ENCODE assay signal across 15 cellular contexts in genomic region chr20:62941792-62942191, GRCh38.
"Had no signal": no experiment of that assay in that cellular context is flagged by ENCODE, and none has a peak within 500 bp of the region (broad histone marks: within the 10 kb centered on the region; RNA-seq: fewer than 3 reads in every experiment).

No MANE protein-coding gene starts in this region.

- H3K27me3 Mint-ChIP-seq: activated naive CD8-positive, alpha-beta T cell treated with anti-CD3 and anti-CD28 coated beads, Interleukin-2, amount 10 ng/mL, durations not matched to agents 7 days and 5 days had no signal

- ATAC-seq: gastrocnemius medialis, heart right ventricle, right lobe of liver had no signal

- H3K9me3 Mint-ChIP-seq: activated naive CD8-positive, alpha-beta T cell treated with anti-CD3 and anti-CD28 coated beads, Interleukin-2, amount 10 ng/mL, durations not matched to agents 7 days and 5 days; activated T-helper 2 cell treated with anti-CD3 and anti-CD28 coated beads, Interferon-gamma antibody, Interleukin-2, Interleukin-4, amounts not matched to agents 10 μg/mL and 5 μg/mL and 100 μg/mL, durations not matched to agents 14 hours and 24 hours and 36 hours; nephron had no signal

- H3K4me3 Mint-ChIP-seq: activated naive CD8-positive, alpha-beta T cell treated with anti-CD3 and anti-CD28 coated beads, Interleukin-2, amount 10 ng/mL, durations not matched to agents 7 days and 5 days had no signal

- H3K27ac Mint-ChIP-seq: activated naive CD8-positive, alpha-beta T cell treated with anti-CD3 and anti-CD28 coated beads, Interleukin-2, amount 10 ng/mL, durations not matched to agents 7 days and 5 days; activated T-helper 2 cell treated with anti-CD3 and anti-CD28 coated beads, Interferon-gamma antibody, Interleukin-2, Interleukin-4, amounts not matched to agents 10 μg/mL and 5 μg/mL and 100 μg/mL, durations not matched to agents 14 hours and 24 hours and 36 hours; nephron had no signal

- FAIRE-seq: keratinocyte had no signal

- DNase-seq: activated CD4-positive, alpha-beta T cell treated with anti-CD3 and anti-CD28 coated beads, Interleukin-2, amount 50 U/mL, for 48 hours; activated CD8-positive, alpha-beta memory T cell treated with anti-CD3 and anti-CD28 coated beads, Interleukin-2, amount 50 U/mL, for 48 hours; colonic mucosa; effector CD4-positive, alpha-beta T cell; gastrocnemius medialis; heart right ventricle; left ventricle myocardium inferior; mesenchymal stem cell; occipital lobe; right lobe of liver; SIG-M5 had no signal
